In the genomic region with DNA sequence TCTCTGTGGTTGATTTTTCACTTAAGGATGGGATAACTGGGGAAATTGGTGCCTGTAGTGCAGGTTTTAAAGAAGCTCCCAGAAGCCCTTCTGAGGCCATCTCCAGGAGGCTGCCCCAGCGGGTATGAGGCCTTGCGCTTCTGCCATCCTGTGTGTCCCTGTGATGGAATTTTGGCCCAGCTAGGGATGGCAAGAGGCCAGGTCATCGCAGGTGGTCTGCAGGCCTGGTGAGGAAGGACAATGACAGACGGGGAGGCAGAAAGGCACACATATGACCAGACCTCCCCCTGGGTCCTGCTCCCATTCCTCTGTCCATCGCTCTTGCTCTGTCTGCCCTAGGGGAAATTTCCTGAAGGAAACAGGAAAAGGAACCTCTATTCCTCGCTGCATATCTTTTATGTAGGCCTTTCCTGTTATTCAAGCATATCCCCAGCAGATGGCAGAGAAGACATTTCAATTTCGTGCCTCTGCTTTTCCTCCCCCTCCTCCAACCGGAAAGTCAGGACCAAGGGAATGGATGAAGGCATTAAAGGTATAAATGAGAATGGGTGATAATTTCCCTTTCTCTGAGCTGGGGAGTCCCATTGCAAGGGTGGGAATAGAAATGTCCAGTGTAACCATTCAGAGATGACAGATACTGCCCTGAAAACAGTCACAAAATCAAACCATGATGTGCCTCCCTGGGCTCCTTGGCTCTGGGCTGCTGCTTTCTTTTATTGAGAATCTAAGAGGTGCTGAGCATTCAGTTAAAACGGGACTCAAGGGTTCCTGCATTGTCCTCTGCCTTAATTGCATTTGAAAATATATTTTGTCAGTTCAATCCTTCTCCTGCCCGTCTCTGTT, we compare ENCODE assay signal across 9 cellular contexts. TPM values are rescaled to one million over a fixed set of nuclear protein-coding genes. Genes with fewer than 3 reads are reported as not detected.
DNase-seq lines count a peak whose midpoint lies in the region; FAIRE-seq and TF ChIP-seq lines count a peak whose summit lies in the region.
"Had no signal": no experiment of that assay in that cellular context is flagged by ENCODE, and none has a peak within 500 bp of the region (broad histone marks: within the 10 kb centered on the region; RNA-seq: fewer than 3 reads in every experiment).

No MANE protein-coding gene starts in this region.

- H3K27ac ChIP-seq in KMS-11 (no peak overlapping the region), stomach (no peak overlapping the region)

- no peak for TF ChIP-seq POLR2A in stomach (IDR thresholded peaks at IDR 0.05)

- H3K4me3 Mint-ChIP-seq in immature natural killer cell, result peak overlapping the region in 4 of 5 donors; percentile 15 to 57 (median 54)

- H3K27ac Mint-ChIP-seq in immature natural killer cell, result peak overlapping the region in 4 of 6 donors; percentile 32 to 75 (median 54)

- H3K36me3 Mint-ChIP-seq in immature natural killer cell, result no peaks in the 10 kb centered on the region

- H3K36me3 ChIP-seq in KMS-11 (ENCODE audit: insufficient read depth) (no peaks in the 10 kb centered on the region), stomach (no peaks in the 10 kb centered on the region)

- H3K9me3 ChIP-seq in stomach, result no peaks in the 10 kb centered on the region

- DNase-seq in DMS 273 (lab: John Stamatoyannopoulos, UW; ENCODE audit: unreplicated experiment) (peak; percentile 83), DMS 273 treated with DMSO at 0.1 percent for 48 hours (lab: John Stamatoyannopoulos, UW) (no peak), astrocyte of the hippocampus (ENCODE audit: low read depth, low spot score) (peak; percentile 69), immature natural killer cell (peak; percentile 30 to 53 (median 38)), stomach (no peak), GM19239 (ENCODE audit: insufficient read length, low spot score) (no peak)
- no peak for DNase-seq in stimulated activated CD4-positive, alpha-beta T cell treated with anti-CD3 and anti-CD28 coated beads, Interleukin-2, amount 100 ng/mL, for 48 hours

- H3K27me3 ChIP-seq in KMS-11 (ENCODE audit: insufficient read depth, low read depth) (no peaks in the 10 kb centered on the region), stomach (peaks cover 4 to 59% (median 6%) of the 10 kb centered on the region in 3 donors)

- FAIRE-seq in GM19239 (lab: Jason Lieb, UNC), result no peak

- no peaks in the 10 kb centered on the region for H3K9me3 Mint-ChIP-seq in immature natural killer cell

- H3K9ac ChIP-seq in KMS-11, result no peak overlapping the region

- peaks cover 53 to 66% of the 10 kb centered on the region in 2 donors for H3K4me1 Mint-ChIP-seq in immature natural killer cell

- intact Hi-C loops in stomach (cut with DNase I; ENCODE audit: low total_unique reads), result loop anchor here (5.0 kb wide), 1 partner anchor 132 kb away; no protein-coding TSS in a partner anchor

- H3K4me3 ChIP-seq in KMS-11 (IDR thresholded peaks at IDR 0.05; ENCODE audit: insufficient read depth, low read depth, low read length) (no peak overlapping the region), stomach (no peak overlapping the region)

- TF ChIP-seq EP300 in stomach (IDR thresholded peaks at IDR 0.05), result no peak

- TF ChIP-seq CTCF in KMS-11 (conservative IDR thresholded peaks at IDR 0.05; ENCODE audit: low read depth, low read length) (peak; percentile 70), stomach (IDR thresholded peaks at IDR 0.05) (peak in 5 of 7 experiments; percentile 37 to 79 (median 67))

- WGBS in stomach, 5 donors, result 31 to 38% (median 33%) methylated on average over 10 of the region's 10 CpGs

- no peaks in the 10 kb centered on the region for H3K79me2 ChIP-seq in KMS-11 (ENCODE audit: insufficient read depth, low read depth)

- H3K4me1 ChIP-seq in KMS-11 (ENCODE audit: low read depth, poor library complexity, severe bottlenecking) (no peaks in the 10 kb centered on the region), stomach (peaks cover 0 to 12% (median 0%) of the 10 kb centered on the region in 4 donors)

- H3K27me3 Mint-ChIP-seq in immature natural killer cell (ENCODE audit: low read depth in 3 of 3), result peaks cover 3 to 7% (median 6%) of the 10 kb centered on the region in 3 donors

- no peak overlapping the region for H2AFZ ChIP-seq in KMS-11 (ENCODE audit: low read depth)

- no peak overlapping the region for H3K4me2 ChIP-seq in KMS-11

- H4K20me1 ChIP-seq in KMS-11 (ENCODE audit: insufficient read depth), result no peaks in the 10 kb centered on the region

RNA-seq across cellular contexts. Expression of gene HLA-F, which starts 17.6 kb away (rescaled TPM):
- polyA plus RNA-seq in immature natural killer cell, result 100 to 1,000 TPM; 595 to 720 (median 639) TPM
- total RNA-seq in stomach, result 100 to 1,000 TPM in 3 of 5 donors, 10 to 100 TPM in 2; 32.7 to 115 (median 108) TPM
- polyA plus RNA-seq in stomach, result 100 to 1,000 TPM in 1 of 3 donors, 10 to 100 TPM in 2; 17.2 to 164 (median 44.4) TPM

RNA-seq across cellular contexts. Expression of gene ZFP57, which starts 24.7 kb away (rescaled TPM):
- polyA plus RNA-seq in immature natural killer cell (1 to 10 TPM in 2 of 3 donors, not detected in 1; 5.2 to 9.0 TPM), stomach (under 1 TPM in 1 of 3 donors, not detected in 2; 0.08 TPM)
- total RNA-seq in stomach, result not detected
- total RNA-seq: skeletal muscle tissue had no signal

RNA-seq across cellular contexts. Expression of gene MOG, which starts 48.7 kb away (rescaled TPM):
- polyA plus RNA-seq in immature natural killer cell (not detected), stomach (not detected)
- total RNA-seq in stomach, result not detected
- total RNA-seq: skeletal muscle tissue had no signal

Comparison
In these comparisons a context has a peak if more than half of its experiments do, and no peak if none do; other contexts are left out.
1. DNase-seq: peak in DMS 273 (single experiment), astrocyte of the hippocampus (single experiment) and immature natural killer cell (3 of 3); none in DMS 273 treated with DMSO at 0.1 percent for 48 hours (single experiment), stomach (single experiment), stimulated activated CD4-positive, alpha-beta T cell treated with anti-CD3 and anti-CD28 coated beads, Interleukin-2, amount 100 ng/mL, for 48 hours (0 of 2) and GM19239 (single experiment).